19 cellular contexts compared by ENCODE assay signal in the genomic region with DNA sequence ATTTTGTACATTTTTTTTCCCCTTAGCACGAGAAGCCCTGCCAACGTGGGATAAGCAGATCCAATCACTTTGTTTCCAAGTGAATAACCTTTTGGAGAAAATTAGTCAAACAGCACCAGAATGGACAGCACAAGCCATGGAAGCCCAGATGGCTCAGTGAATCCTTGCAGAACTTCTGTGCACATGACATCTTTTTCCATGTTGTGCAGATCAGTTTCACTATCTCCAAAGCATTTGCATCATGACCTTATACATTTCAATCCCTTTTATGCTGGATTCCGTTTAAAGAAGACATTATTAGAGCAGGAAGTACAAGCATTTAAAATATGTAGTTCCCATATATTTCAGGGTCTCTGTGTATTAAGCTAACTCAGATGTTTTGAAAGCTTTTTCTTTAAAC. TPM values are rescaled to one million over a fixed set of nuclear protein-coding genes. Genes with fewer than 3 reads are reported as not detected.
DNase-seq lines count a peak whose midpoint lies in the region; ATAC-seq and TF ChIP-seq lines count a peak whose summit lies in the region.
"Had no signal": no experiment of that assay in that cellular context is flagged by ENCODE, and none has a peak within 500 bp of the region (broad histone marks: within the 10 kb centered on the region; RNA-seq: fewer than 3 reads in every experiment).

No MANE protein-coding gene starts in this region.

- no peak for DNase-seq in HCT116 (ENCODE audit: low read depth, low spot score)
- no peak for DNase-seq in adipocyte (ENCODE audit: low read depth)
- peak; percentile 31 for DNase-seq in foreskin melanocyte
- no peak for DNase-seq in amygdala (lab: John Stamatoyannopoulos, UW)
- DNase-seq in activated T-helper 1 cell treated with anti-CD3 and anti-CD28 coated beads, Interleukin-12 subunit alpha, Interleukin-12 subunit beta, Interleukin-2, Interleukin-4 antibody, amounts not matched to agents 30 ng/mL and 10 ng/mL and 1 ng/mL, durations not matched to agents 14 hours and 24 hours and 36 hours (ENCODE audit: low spot score), result no peak
- DNase-seq: caudate nucleus, DMS79 treated with DMSO at 0.1 percent for 48 hours, NCI-H1105, Right ventricle myocardium superior, T-helper 9 cell, tibial artery had no signal

- H3K36me3 ChIP-seq in HCT116 (ENCODE audit: control insufficient read depth in 1 of 2, insufficient read depth in 2 of 2, low read length in 2 of 2) (0 out of 4 replicates have a peak, but pooled peaks cover 2 to 4% of the 10 kb centered on the region in 2 experiments), adipocyte (ENCODE audit: control insufficient read depth, insufficient read depth, low read length, severe bottlenecking) (peaks cover 19% of the 10 kb centered on the region), skeletal muscle tissue (ENCODE audit: control insufficient read depth in 3 of 3, insufficient read depth in 3 of 3, low read length in 3 of 3) (peaks cover 3 to 19% (median 15%) of the 10 kb centered on the region in 3 donors)

- no peak for TF ChIP-seq RAD21 in HCT116 (IDR thresholded peaks at IDR 0.05; ENCODE audit: low read depth)

- H3K4me3 ChIP-seq in HCT116 (replicated peaks in 1 of 2; ENCODE audit: low read depth in 1 of 2, low read length in 2 of 2), result no peak overlapping the region
- H3K4me3 ChIP-seq in adipocyte (ENCODE audit: low read length), result peak overlapping the region; percentile 63
- peak overlapping the region in 1 of 3 donors; percentile 1 for H3K4me3 ChIP-seq in skeletal muscle tissue (ENCODE audit: low read length in 3 of 3)
- H3K4me3 ChIP-seq: right atrium auricular region, tibial artery had no signal

- no peak overlapping the region for H2AFZ ChIP-seq in HCT116 (ENCODE audit: low read depth, low read length, poor library complexity, severe bottlenecking)

- H4K20me1 ChIP-seq in HCT116 (ENCODE audit: insufficient read depth), result no peaks in the 10 kb centered on the region

- CTCF ChIA-PET in HCT116 (lab: Charles Lee), result interaction anchor here (1.4 to 1.9 kb wide), 4 partner anchors 7 to 185 kb away, joined by 3 to 8 read pairs (median 6); no protein-coding TSS in a partner anchor

- peaks cover 0 to 15% of the 10 kb centered on the region in 2 experiments; a peak in 2 of 4 replicates for H3K4me1 ChIP-seq in HCT116 (ENCODE audit: control insufficient read depth in 1 of 2, insufficient read depth in 2 of 2, low read length in 2 of 2)
- peaks cover 16% of the 10 kb centered on the region for H3K4me1 ChIP-seq in adipocyte (ENCODE audit: control insufficient read depth, insufficient read depth, low read length)
- H3K4me1 ChIP-seq in skeletal muscle tissue (ENCODE audit: control insufficient read depth in 3 of 3, insufficient read depth in 3 of 3, low read length in 3 of 3), result peaks cover 0 to 10% (median 4%) of the 10 kb centered on the region in 3 donors
- H3K4me1 ChIP-seq: right atrium auricular region, tibial artery had no signal

- H3K4me3 Mint-ChIP-seq in activated T-helper 1 cell treated with anti-CD3 and anti-CD28 coated beads, Interleukin-12 subunit alpha, Interleukin-12 subunit beta, Interleukin-2, Interleukin-4 antibody, amounts not matched to agents 30 ng/mL and 10 ng/mL and 1 ng/mL, durations not matched to agents 14 hours and 24 hours and 36 hours, result no peak overlapping the region
- H3K4me3 Mint-ChIP-seq: activated naive CD4-positive, alpha-beta T cell treated with anti-CD3 and anti-CD28 coated beads, Interleukin-2, amount 50 U/mL, for 24 hours; natural killer cell treated with Interleukin-12 subunit alpha and Interleukin-12 subunit beta and Interleukin-15 and Interleukin-18, amount 100 ng/mL, for 72 hours had no signal

- no peaks in the 10 kb centered on the region for H3K9me2 ChIP-seq in HCT116 (ENCODE audit: insufficient read depth)

- RAD21 ChIA-PET in HCT116 (lab: Charles Lee; ENCODE audit: low non-redundant PET in 1 of 2, low total read pairs in 2 of 2, uncharacterized antibody in 2 of 2, unreplicated experiment in 2 of 2), result no interaction called here

- H3K9ac ChIP-seq in HCT116 (ENCODE audit: low read length), result no peak overlapping the region
- peak overlapping the region; percentile 81 for H3K9ac ChIP-seq in adipocyte (ENCODE audit: low read length)
- peak overlapping the region in 1 of 3 donors; percentile 57 for H3K9ac ChIP-seq in skeletal muscle tissue (ENCODE audit: low read depth in 1 of 3, low read length in 3 of 3)

- no peaks in the 10 kb centered on the region for H3K27me3 Mint-ChIP-seq in activated T-helper 1 cell treated with anti-CD3 and anti-CD28 coated beads, Interleukin-12 subunit alpha, Interleukin-12 subunit beta, Interleukin-2, Interleukin-4 antibody, amounts not matched to agents 30 ng/mL and 10 ng/mL and 1 ng/mL, durations not matched to agents 14 hours and 24 hours and 36 hours (ENCODE audit: insufficient read depth)
- H3K27me3 Mint-ChIP-seq: activated naive CD4-positive, alpha-beta T cell treated with anti-CD3 and anti-CD28 coated beads, Interleukin-2, amount 50 U/mL, for 24 hours; natural killer cell treated with Interleukin-12 subunit alpha and Interleukin-12 subunit beta and Interleukin-15 and Interleukin-18, amount 100 ng/mL, for 72 hours had no signal

- H3K27ac Mint-ChIP-seq in activated T-helper 1 cell treated with anti-CD3 and anti-CD28 coated beads, Interleukin-12 subunit alpha, Interleukin-12 subunit beta, Interleukin-2, Interleukin-4 antibody, amounts not matched to agents 30 ng/mL and 10 ng/mL and 1 ng/mL, durations not matched to agents 14 hours and 24 hours and 36 hours, result no peak overlapping the region
- H3K27ac Mint-ChIP-seq: activated naive CD4-positive, alpha-beta T cell treated with anti-CD3 and anti-CD28 coated beads, Interleukin-2, amount 50 U/mL, for 24 hours had no signal

- H3K9me3 ChIP-seq in HCT116 (ENCODE audit: control insufficient read depth in 1 of 2, insufficient read depth in 1 of 2, low read depth in 1 of 2, low read length in 2 of 2) (no peaks in the 10 kb centered on the region), adipocyte (ENCODE audit: control insufficient read depth, low read length) (no peaks in the 10 kb centered on the region), skeletal muscle tissue (ENCODE audit: control insufficient read depth in 3 of 3, low read length in 3 of 3) (no peaks in the 10 kb centered on the region)
- H3K9me3 ChIP-seq: right atrium auricular region, tibial artery had no signal

- H3K36me3 Mint-ChIP-seq in activated T-helper 1 cell treated with anti-CD3 and anti-CD28 coated beads, Interleukin-12 subunit alpha, Interleukin-12 subunit beta, Interleukin-2, Interleukin-4 antibody, amounts not matched to agents 30 ng/mL and 10 ng/mL and 1 ng/mL, durations not matched to agents 14 hours and 24 hours and 36 hours (ENCODE audit: low read depth), result peaks cover 25% of the 10 kb centered on the region

- H3K9me3 Mint-ChIP-seq in activated T-helper 1 cell treated with anti-CD3 and anti-CD28 coated beads, Interleukin-12 subunit alpha, Interleukin-12 subunit beta, Interleukin-2, Interleukin-4 antibody, amounts not matched to agents 30 ng/mL and 10 ng/mL and 1 ng/mL, durations not matched to agents 14 hours and 24 hours and 36 hours, result no peaks in the 10 kb centered on the region
- H3K9me3 Mint-ChIP-seq: activated naive CD4-positive, alpha-beta T cell treated with anti-CD3 and anti-CD28 coated beads, Interleukin-2, amount 50 U/mL, for 24 hours; natural killer cell treated with Interleukin-12 subunit alpha and Interleukin-12 subunit beta and Interleukin-15 and Interleukin-18, amount 100 ng/mL, for 72 hours had no signal

- TF ChIP-seq CTCF in HCT116 (IDR thresholded peaks at IDR 0.05 in 2 of 3, conservative IDR thresholded peaks at IDR 0.05 in 1 of 3; ENCODE audit: borderline replicate concordance in 1 of 3, insufficient read depth in 1 of 3, low read depth in 2 of 3, low read length in 2 of 3), result no peak

- no peak for TF ChIP-seq POLR2A in HCT116 (IDR thresholded peaks at IDR 0.05; ENCODE audit: borderline replicate concordance, extremely low read depth, insufficient read depth, insufficient read length)

- BruUV-seq in HCT116 (replicated peaks; lab: Mats Ljungman, UMichigan), result no TSS peak

- intact Hi-C loops in HCT116 (cut with micrococcal nuclease), result loop anchor here (2.0 kb wide), 1 partner anchor 186 kb away; no protein-coding TSS in a partner anchor
- intact Hi-C loops in activated T-helper 1 cell treated with anti-CD3 and anti-CD28 coated beads, Interleukin-12 subunit alpha, Interleukin-12 subunit beta, Interleukin-2, Interleukin-4 antibody, amounts not matched to agents 30 ng/mL and 10 ng/mL and 1 ng/mL, durations not matched to agents 14 hours and 24 hours and 36 hours (cut with micrococcal nuclease), result loop anchor here (2.0 to 10.0 kb wide), 3 partner anchors 22 to 380 kb away; partner anchors contain the start of genes COPS4, HELQ and MRPS18C

- H3K4me1 Mint-ChIP-seq in activated T-helper 1 cell treated with anti-CD3 and anti-CD28 coated beads, Interleukin-12 subunit alpha, Interleukin-12 subunit beta, Interleukin-2, Interleukin-4 antibody, amounts not matched to agents 30 ng/mL and 10 ng/mL and 1 ng/mL, durations not matched to agents 14 hours and 24 hours and 36 hours (ENCODE audit: low read depth), result peaks cover 29% of the 10 kb centered on the region

- H3K27ac ChIP-seq in HCT116 (ENCODE audit: low read depth, low read length) (no peak overlapping the region), skeletal muscle tissue (ENCODE audit: low read depth, low read length) (peak overlapping the region; percentile 26)
- H3K27ac ChIP-seq: C4-2B, right atrium auricular region, tibial artery had no signal

- H3K4me2 ChIP-seq in HCT116 (ENCODE audit: low read length), result peak overlapping the region; percentile 17; the same call in 1 of the 2 replicates

- ATAC-seq in HCT116 (no peak), GM21526 (IDR thresholded peaks at IDR 0.05; ENCODE audit: low FRiP score, unreplicated experiment) (no peak), HG02623 (IDR thresholded peaks at IDR 0.05; ENCODE audit: unreplicated experiment) (no peak)
- ATAC-seq: HepG2 had no signal

- POLR2A ChIA-PET in HCT116 (lab: Charles Lee), result no interaction called here

- H3K27me3 ChIP-seq in HCT116 (ENCODE audit: insufficient read depth, low read length) (no peaks in the 10 kb centered on the region), adipocyte (replicated peaks; ENCODE audit: control insufficient read depth, insufficient read depth, low read length) (no peaks in the 10 kb centered on the region), skeletal muscle tissue (ENCODE audit: control insufficient read depth in 3 of 3, insufficient read depth in 3 of 3, low read length in 3 of 3) (no peaks in the 10 kb centered on the region)
- H3K27me3 ChIP-seq: right atrium auricular region, tibial artery had no signal

- no peaks in the 10 kb centered on the region for H3K79me2 ChIP-seq in HCT116 (ENCODE audit: insufficient read depth, low read length)

RNA-seq across cellular contexts. Expression of gene PLAC8, which starts 39.3 kb away (rescaled TPM):
- 0.61 TPM for total RNA-seq in HCT116 (2021; ENCODE audit: unreplicated experiment)
- 0.17 and 0.57 TPM in 2 replicates for polyA plus RNA-seq in HCT116 (2012)
- 11.0 TPM for total RNA-seq in skeletal muscle tissue
- 35.5 and 41.9 TPM in 2 replicates for total RNA-seq in activated T-helper 1 cell treated with anti-CD3 and anti-CD28 coated beads, Interleukin-12 subunit alpha, Interleukin-12 subunit beta, Interleukin-2, Interleukin-4 antibody, amounts not matched to agents 30 ng/mL and 10 ng/mL and 1 ng/mL, durations not matched to agents 14 hours and 24 hours and 36 hours

RNA-seq across cellular contexts. Expression of gene COPS4, which starts 40.3 kb away (rescaled TPM):
- total RNA-seq in HCT116 (2021; ENCODE audit: unreplicated experiment), result 28.6 TPM
- polyA plus RNA-seq in HCT116 (2012), result 17.5 and 26.0 TPM in 2 replicates
- total RNA-seq in skeletal muscle tissue, result 130 TPM
- total RNA-seq in activated T-helper 1 cell treated with anti-CD3 and anti-CD28 coated beads, Interleukin-12 subunit alpha, Interleukin-12 subunit beta, Interleukin-2, Interleukin-4 antibody, amounts not matched to agents 30 ng/mL and 10 ng/mL and 1 ng/mL, durations not matched to agents 14 hours and 24 hours and 36 hours, result 35.8 and 38.8 TPM in 2 replicates
